24 cellular contexts compared by ENCODE assay signal in the genomic region with DNA sequence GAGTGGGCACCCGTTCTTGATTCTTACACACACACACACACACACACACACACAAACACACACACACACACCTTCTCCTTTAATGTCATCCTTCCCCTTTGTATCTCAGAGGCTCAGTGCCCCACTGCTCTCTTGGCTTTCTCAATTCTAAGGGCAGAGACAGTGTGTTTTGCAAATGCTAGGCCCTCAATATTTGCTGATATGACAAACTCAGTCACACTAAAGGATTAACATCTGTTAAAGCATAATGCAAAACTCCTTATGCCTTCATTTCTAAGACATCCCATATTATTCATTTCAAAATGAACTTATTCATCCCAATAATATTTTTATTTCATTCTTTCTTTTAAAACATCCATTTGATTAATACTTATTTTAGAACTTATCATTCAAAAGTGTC. TPM values are rescaled to one million over a fixed set of nuclear protein-coding genes. Genes with fewer than 3 reads are reported as not detected.
DNase-seq lines count a peak whose midpoint lies in the region; ATAC-seq, FAIRE-seq and TF ChIP-seq lines count a peak whose summit lies in the region.
"Had no signal": no experiment of that assay in that cellular context is flagged by ENCODE, and none has a peak within 500 bp of the region (broad histone marks: within the 10 kb centered on the region; RNA-seq: fewer than 3 reads in every experiment).

No MANE protein-coding gene starts in this region.

- CTCF ChIA-PET in A549 (lab: Yijun Ruan, JAX) (no interaction called here), HEK293 (lab: Yijun Ruan, JAX) (interaction anchor here (0.6 kb wide), 1 partner anchor 12 kb away, joined by 3 read pairs; no protein-coding TSS in a partner anchor), K562 (lab: Yijun Ruan, JAX; ENCODE audit: low intra/inter-chr PET ratio) (no interaction called here)
- CTCF ChIA-PET in activated CD8-positive, alpha-beta T cell treated with anti-CD3 and anti-CD28 coated beads for 36 hours (lab: Charles Lee): no interaction called here

- no peak overlapping the region for H3K27ac ChIP-seq in A549
- no peak overlapping the region for H3K27ac ChIP-seq in HEK293 (ENCODE audit: extremely low read depth, low read depth, low read length)
- H3K27ac ChIP-seq in K562 (ENCODE audit: extremely low read depth, low read depth, low read length): no peak overlapping the region
- H3K27ac ChIP-seq: BLaER1 treated with 17β-estradiol and CSF1 and Interleukin-3, amounts not matched to agents 10 nM and 100 nM; C4-2B had no signal

- BruUV-seq in K562 (replicated peaks; lab: Mats Ljungman, UMichigan): no TSS peak

- H3K9me1 ChIP-seq in K562 (ENCODE audit: control insufficient read depth, insufficient read depth, low read length): no peaks in the 10 kb centered on the region

- no peak for TF ChIP-seq RAD21 in A549 (conservative IDR thresholded peaks at IDR 0.05 in 1 of 2, IDR thresholded peaks at IDR 0.05 in 1 of 2)
- TF ChIP-seq RAD21 in K562 (CRISPR knock-in tag; conservative IDR thresholded peaks at IDR 0.05 in 1 of 2, IDR thresholded peaks at IDR 0.05 in 1 of 2): no peak

- ATAC-seq in A549 (no peak), K562 (no peak)
- ATAC-seq in activated CD8-positive, alpha-beta T cell treated with anti-CD3 and anti-CD28 coated beads for 36 hours: no peak
- ATAC-seq: CD8-positive, alpha-beta T cell; GM12878 had no signal

- no peak overlapping the region for H3K27ac Mint-ChIP-seq in activated CD8-positive, alpha-beta T cell treated with anti-CD3 and anti-CD28 coated beads for 36 hours
- H3K27ac Mint-ChIP-seq: B cell; CD4-positive, alpha-beta T cell; CD8-positive, alpha-beta T cell had no signal

- peaks cover 15% of the 10 kb centered on the region for H3K27me3 Mint-ChIP-seq in activated CD8-positive, alpha-beta T cell treated with anti-CD3 and anti-CD28 coated beads for 36 hours

- H3K4me3 ChIP-seq in A549 (no peak overlapping the region), HEK293 (ENCODE audit: low read depth, low read length) (no peak overlapping the region), K562 (no peak overlapping the region)
- H3K4me3 ChIP-seq: BLaER1 treated with 17β-estradiol and CSF1 and Interleukin-3, amounts not matched to agents 10 nM and 100 nM; GM12878 had no signal

- H3K4me1 ChIP-seq in A549 (no peaks in the 10 kb centered on the region), HEK293 (ENCODE audit: control insufficient read depth, insufficient read depth, low read length) (peaks cover 9% of the 10 kb centered on the region), K562 (replicated peaks in 1 of 2; ENCODE audit: control insufficient read depth in 2 of 2, insufficient read depth in 2 of 2, low read length in 2 of 2) (no peaks in the 10 kb centered on the region)

- WGBS in A549 (ENCODE audit: missing lambda C conversion rate): 30% methylated on average over 1 of the region's 1 CpG
- 0% methylated on average over 1 of the region's 1 CpG for WGBS in K562 (ENCODE audit: insufficient coverage, low coverage, missing lambda C conversion rate)

- no peak for TF ChIP-seq POLR2A in A549 (IDR thresholded peaks at IDR 0.05; ENCODE audit: low read length)
- no peak for TF ChIP-seq POLR2A in K562 (conservative IDR thresholded peaks at IDR 0.05)

- POLR2A ChIA-PET in A549 (lab: Yijun Ruan, JAX) (no interaction called here), HEK293 (lab: Yijun Ruan, JAX) (no interaction called here), K562 (lab: Yijun Ruan, JAX) (no interaction called here)
- POLR2A ChIA-PET in activated CD8-positive, alpha-beta T cell treated with anti-CD3 and anti-CD28 coated beads for 36 hours (lab: Charles Lee): no interaction called here

- no peaks in the 10 kb centered on the region for H3K4me1 Mint-ChIP-seq in activated CD8-positive, alpha-beta T cell treated with anti-CD3 and anti-CD28 coated beads for 36 hours (ENCODE audit: low read depth)
- H3K4me1 Mint-ChIP-seq: B cell had no signal

- H4K20me1 ChIP-seq in K562 (replicated peaks; ENCODE audit: control insufficient read depth, insufficient read depth, low read length): no peaks in the 10 kb centered on the region
- H4K20me1 ChIP-seq: BLaER1 treated with 17β-estradiol and CSF1 and Interleukin-3, amounts not matched to agents 10 nM and 100 nM had no signal

- H3K4me2 ChIP-seq in A549 (no peak overlapping the region), K562 (ENCODE audit: insufficient read depth, low read length) (no peak overlapping the region)
- H3K4me2 ChIP-seq: BLaER1 treated with 17β-estradiol and CSF1 and Interleukin-3, amounts not matched to agents 10 nM and 100 nM had no signal

- FAIRE-seq in A549 (lab: Jason Lieb, UNC) (no peak), K562 (lab: Jason Lieb, UNC) (no peak)
- FAIRE-seq: A204.1, GM12878, GM19239 had no signal

- in situ Hi-C loops in K562 (cut with MboI): no loop called here

- no peaks in the 10 kb centered on the region for H3K9me3 Mint-ChIP-seq in activated CD8-positive, alpha-beta T cell treated with anti-CD3 and anti-CD28 coated beads for 36 hours
- H3K9me3 Mint-ChIP-seq: CD4-positive, alpha-beta T cell; CD8-positive, alpha-beta T cell had no signal

- H3K27me3 ChIP-seq in K562 (ENCODE audit: control insufficient read depth in 2 of 2, insufficient read depth in 2 of 2, low read length in 2 of 2): peaks cover 11 to 15% of the 10 kb centered on the region in 2 experiments; a peak in 4 of 5 replicates
- H3K27me3 ChIP-seq: BLaER1 treated with 17β-estradiol and CSF1 and Interleukin-3, amounts not matched to agents 10 nM and 100 nM had no signal

- intact Hi-C loops in K562 (cut with micrococcal nuclease): no loop called here
- intact Hi-C loops in activated CD8-positive, alpha-beta T cell treated with anti-CD3 and anti-CD28 coated beads for 36 hours (cut with micrococcal nuclease): no loop called here

- TF ChIP-seq CTCF in A549 (IDR thresholded peaks at IDR 0.05) (no peak), HEK293 (tag by site-specific recombination; IDR thresholded peaks at IDR 0.05) (no peak), K562 (IDR thresholded peaks at IDR 0.05 in 2 of 3, conservative IDR thresholded peaks at IDR 0.05 in 1 of 3; ENCODE audit: insufficient read depth in 2 of 3, low read depth in 1 of 3, low read length in 3 of 3) (no peak)
- no peak for TF ChIP-seq CTCF in activated CD8-positive, alpha-beta T cell treated with anti-CD3 and anti-CD28 coated beads for 36 hours (IDR thresholded peaks at IDR 0.05)

- H3K79me2 ChIP-seq in K562 (ENCODE audit: control insufficient read depth, insufficient read depth, low read length): no peaks in the 10 kb centered on the region

- H3K36me3 Mint-ChIP-seq in activated CD8-positive, alpha-beta T cell treated with anti-CD3 and anti-CD28 coated beads for 36 hours (ENCODE audit: low read depth): no peaks in the 10 kb centered on the region
- H3K36me3 Mint-ChIP-seq: CD8-positive, alpha-beta T cell had no signal

- no peak overlapping the region for H3K4me3 Mint-ChIP-seq in activated CD8-positive, alpha-beta T cell treated with anti-CD3 and anti-CD28 coated beads for 36 hours
- H3K4me3 Mint-ChIP-seq: B cell; CD4-positive, alpha-beta T cell; CD8-positive, alpha-beta T cell had no signal

- no peak overlapping the region for H2AFZ ChIP-seq in K562 (ENCODE audit: low read depth, low read length)

- no peak overlapping the region for H3K9ac ChIP-seq in K562 (ENCODE audit: insufficient read depth in 1 of 2, low read depth in 2 of 2, low read length in 2 of 2)
- H3K9ac ChIP-seq: BLaER1 treated with 17β-estradiol and CSF1 and Interleukin-3, amounts not matched to agents 10 nM and 100 nM had no signal

- H3K9me3 ChIP-seq in A549: no peaks in the 10 kb centered on the region; the same call in 2 of the 3 replicates
- no peaks in the 10 kb centered on the region for H3K9me3 ChIP-seq in HEK293 (ENCODE audit: control insufficient read depth, insufficient read depth, low read depth, low read length)
- no peaks in the 10 kb centered on the region for H3K9me3 ChIP-seq in K562 (replicated peaks; ENCODE audit: control insufficient read depth, insufficient read depth, low read depth, low read length)
- H3K9me3 ChIP-seq: BLaER1 treated with 17β-estradiol and CSF1 and Interleukin-3, amounts not matched to agents 10 nM and 100 nM had no signal

- H3K36me3 ChIP-seq in HEK293 (ENCODE audit: control insufficient read depth in 2 of 2, insufficient read depth in 1 of 2, low read length in 2 of 2) (no peaks in the 10 kb centered on the region), K562 (ENCODE audit: control insufficient read depth, insufficient read depth, low read length) (no peaks in the 10 kb centered on the region)
- H3K36me3 ChIP-seq: BLaER1 treated with 17β-estradiol and CSF1 and Interleukin-3, amounts not matched to agents 10 nM and 100 nM had no signal

- TF ChIP-seq EP300 in A549 (IDR thresholded peaks at IDR 0.05) (no peak), K562 (IDR thresholded peaks at IDR 0.05; ENCODE audit: low read length) (no peak)

- DNase-seq in A549 (ENCODE audit: low read depth in 1 of 2, low spot score in 1 of 2) (no peak), K562 (ENCODE audit: extremely low read depth in 1 of 4, low spot score in 3 of 4) (no peak), foreskin melanocyte (no peak), NCI-H146 treated with DMSO at 0.1 percent for 48 hours (lab: John Stamatoyannopoulos, UW; ENCODE audit: unreplicated experiment) (no peak)
- no peak for DNase-seq in activated CD8-positive, alpha-beta T cell treated with anti-CD3 and anti-CD28 coated beads for 36 hours
- DNase-seq: 8988T; AML-193; CD4-positive, alpha-beta T cell; CD8-positive, alpha-beta T cell; DMS 273 treated with DMSO at 0.1 percent for 48 hours; DMS153; DMS53; DMS79; DND-41; EL; GDM1 had no signal

RNA-seq across cellular contexts. Expression of a gene that starts 8.9 kb away (rescaled TPM):
- 0.65 and 1.1 TPM in 2 replicates for polyA plus RNA-seq in A549 (2011; rRNA removed)
- polyA plus RNA-seq in A549 (2012; cell fraction: cytosol; rRNA removed): 1.2 and 1.6 TPM in 2 replicates
- 1.4 and 1.8 TPM in 2 replicates for polyA plus RNA-seq in A549 (2012; cell fraction: nucleus; rRNA removed)
- 0.74 to 1.0 TPM (median 1.00 TPM) in 3 replicates for polyA plus RNA-seq in A549 (2017; fragmentation: RNase III; extraction: RNeasy Plus Mini Kit Qiagen cat#74134 plus additional on column Dnase treatment)
- polyA minus RNA-seq in A549 (2011; rRNA and poly(A)+ RNA removed): 1.0 and 1.9 TPM in 2 replicates
- total RNA-seq in K562 (2011; cell fraction: chromatin; rRNA removed; ENCODE audit: low replicate concordance): not detected in 2 replicates
- total RNA-seq in K562 (2011; cell fraction: nucleolus; rRNA removed): not detected in 2 replicates
- not detected in 2 replicates for total RNA-seq in K562 (2011; cell fraction: nucleoplasm; rRNA removed)
- not detected in 2 replicates for total RNA-seq in K562 (2014; rRNA removed)
- total RNA-seq in K562 (2014; rRNA removed; fragmentation: Illumina TruSeq; extraction: Trizol): not detected in 2 replicates
- not detected in 2 replicates for total RNA-seq in K562 (2015; rRNA removed; fragmentation: Illumina TruSeq; extraction: Trizol)
- 0.07 TPM in 1 of 2 replicates, not detected in the other for total RNA-seq in K562 (2021)
- polyA plus RNA-seq in K562 (2011; rRNA removed): not detected in 2 replicates
- polyA plus RNA-seq in K562 (2011; cell fraction: cytosol; rRNA removed): 0.09 and 0.13 TPM in 2 replicates
- polyA plus RNA-seq in K562 (2011; cell fraction: nucleus; rRNA removed): not detected in 2 replicates
- polyA plus RNA-seq in K562 (2012): 0.10 and 0.29 TPM in 2 replicates
- polyA plus RNA-seq in K562 (2014; fragmentation: Illumina TruSeq; extraction: Trizol): not detected in 2 replicates
- polyA plus RNA-seq in K562 (2014; fragmentation: Nextera tagmentation; extraction: Ambion mirVana): not detected
- not detected in 2 replicates for polyA plus RNA-seq in K562 (2014; rRNA removed)
- polyA minus RNA-seq in K562 (2011; rRNA and poly(A)+ RNA removed): not detected in 2 replicates
- polyA minus RNA-seq in K562 (2011; cell fraction: cytosol; rRNA and poly(A)+ RNA removed): not detected in 2 replicates
- polyA minus RNA-seq in K562 (2011; cell fraction: nucleus; rRNA and poly(A)+ RNA removed): not detected in 2 replicates
- total RNA-seq in activated CD8-positive, alpha-beta T cell treated with anti-CD3 and anti-CD28 coated beads for 36 hours: under 1 TPM in 1 of 2 experiments, not detected in 1; 0.11 TPM
- polyA plus RNA-seq: BJ had no signal
